Comparison of ENCODE assay signal across 27 cellular contexts in genomic region chr2:160721089-160722040, GRCh38.
"Had no signal": no experiment of that assay in that cellular context is flagged by ENCODE, and none has a peak within 500 bp of the region (broad histone marks: within the 10 kb centered on the region; RNA-seq: fewer than 3 reads in every experiment).

No MANE protein-coding gene starts in this region.

- H3K79me2 ChIP-seq: hepatocyte had no signal

- H2AFZ ChIP-seq: hepatocyte had no signal

- H3K9me3 ChIP-seq: breast epithelium, esophagus squamous epithelium had no signal

- H3K4me3 ChIP-seq: breast epithelium, esophagus squamous epithelium, hepatocyte, left lung, lung had no signal

- H3K4me2 ChIP-seq: hepatocyte had no signal

- DNase-seq: activated CD4-positive, alpha-beta T cell treated with anti-CD3 and anti-CD28 coated beads, Interleukin-2, amount 10 ng/mL, durations not matched to agents 7 days and 5 days; activated CD4-positive, CD25-positive, alpha-beta regulatory T cell treated with anti-CD3 and anti-CD28 coated beads, Interleukin-2, amount 50 U/mL, for 72 hours; activated CD8-positive, alpha-beta memory T cell treated with anti-CD3 and anti-CD28 coated beads, Interleukin-2, amount 10 ng/mL, durations not matched to agents 7 days and 5 days; activated CD8-positive, alpha-beta T cell treated with anti-CD3 and anti-CD28 coated beads for 36 hours; activated gamma-delta T cell; activated naive CD4-positive, alpha-beta T cell treated with anti-CD3 and anti-CD28 coated beads, Interleukin-2, amount 50 U/mL, for 16 hours; activated naive CD8-positive, alpha-beta T cell treated with anti-CD3 and anti-CD28 coated beads, Interleukin-2, amount 50 U/mL, for 24 hours; aorta; cerebellar nuclear complex; cortex of kidney; endodermal cell; esophagus squamous epithelium; foreskin keratinocyte; immature natural killer cell; kidney glomerular epithelial cell; left lung; naive thymus-derived CD4-positive, alpha-beta T cell; occipital lobe; posterior cingulate gyrus; stimulated activated CD4-positive, alpha-beta T cell treated with anti-CD3 and anti-CD28 coated beads, Interleukin-4, amount 100 ng/mL, for 4 hours; stimulated activated naive CD8-positive, alpha-beta T cell treated with anti-CD3 and anti-CD28 coated beads, Interleukin-15, Interleukin-2, amounts not matched to agents 100 U/mL and 50 U/mL, for 24 hours; SW 1271; T-helper 17 cell had no signal

- H3K27me3 ChIP-seq: breast epithelium, esophagus squamous epithelium, foreskin keratinocyte, hepatocyte, left lung had no signal

- ATAC-seq: activated CD8-positive, alpha-beta memory T cell treated with anti-CD3 and anti-CD28 coated beads, Interleukin-2, amount 10 ng/mL, durations not matched to agents 7 days and 5 days; activated CD8-positive, alpha-beta T cell treated with anti-CD3 and anti-CD28 coated beads for 36 hours; activated naive CD8-positive, alpha-beta T cell treated with anti-CD3 and anti-CD28 coated beads, Interleukin-2, amount 50 U/mL, for 24 hours; foreskin keratinocyte; left lung; naive thymus-derived CD4-positive, alpha-beta T cell; stimulated activated naive CD8-positive, alpha-beta T cell treated with anti-CD3 and anti-CD28 coated beads, Interleukin-15, Interleukin-2, amounts not matched to agents 100 U/mL and 50 U/mL, for 24 hours; T-helper 17 cell had no signal

- H3K4me1 ChIP-seq: breast epithelium, esophagus squamous epithelium, foreskin keratinocyte, left lung had no signal

- H3K27ac ChIP-seq: breast epithelium, esophagus squamous epithelium, foreskin keratinocyte, hepatocyte, left lung, VCaP had no signal

- H3K36me3 ChIP-seq: breast epithelium, esophagus squamous epithelium, left lung had no signal
